In the genomic region with DNA sequence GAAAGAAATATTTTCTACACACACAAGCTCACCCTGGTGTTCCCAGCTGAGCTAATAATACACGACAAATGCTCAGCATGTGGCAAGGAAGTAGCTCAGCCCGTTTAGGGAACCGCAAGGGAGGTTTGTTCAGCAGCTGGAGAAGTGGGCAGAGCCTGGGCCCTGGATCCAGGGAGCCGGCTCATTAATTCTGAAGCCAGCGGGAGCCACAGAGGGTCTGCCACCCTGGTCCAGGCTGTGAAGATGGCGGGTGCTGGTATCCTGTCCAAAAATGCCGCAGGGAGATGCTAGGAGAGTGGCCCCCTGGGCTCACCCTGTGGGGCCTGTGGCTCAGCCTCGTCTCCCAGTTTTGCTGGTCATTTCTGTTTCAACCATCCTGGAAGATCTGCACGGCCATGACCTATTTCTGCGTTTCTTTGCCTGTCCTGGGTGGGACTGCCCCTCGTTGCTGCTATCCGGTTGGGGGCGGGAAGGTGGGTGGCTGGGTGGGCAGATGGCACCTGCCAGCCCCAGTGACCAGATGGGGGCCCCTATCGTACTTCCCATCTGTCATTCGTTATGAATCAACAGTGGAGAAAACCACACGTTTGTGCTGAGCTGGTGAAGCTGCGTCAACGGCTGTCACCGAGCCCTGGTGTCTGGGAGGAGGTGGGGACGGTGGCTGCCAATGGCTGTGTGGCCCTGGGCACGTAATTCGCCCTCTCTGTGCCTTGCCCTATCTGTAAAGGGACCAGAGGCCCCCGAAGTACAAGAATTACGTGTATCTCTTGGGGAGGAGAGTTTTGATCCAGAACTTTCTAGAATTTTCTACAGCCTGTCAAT, we compare ENCODE assay signal across 1 cellular context.
TF ChIP-seq lines count a peak whose summit lies in the region.

No MANE protein-coding gene starts in this region.

TF ChIP-seq in GM23338, 12 proteins besides CTCF, POLR2A, EP300 and RAD21 (continued from another document):
- TF ChIP-seq, protein P1, sequence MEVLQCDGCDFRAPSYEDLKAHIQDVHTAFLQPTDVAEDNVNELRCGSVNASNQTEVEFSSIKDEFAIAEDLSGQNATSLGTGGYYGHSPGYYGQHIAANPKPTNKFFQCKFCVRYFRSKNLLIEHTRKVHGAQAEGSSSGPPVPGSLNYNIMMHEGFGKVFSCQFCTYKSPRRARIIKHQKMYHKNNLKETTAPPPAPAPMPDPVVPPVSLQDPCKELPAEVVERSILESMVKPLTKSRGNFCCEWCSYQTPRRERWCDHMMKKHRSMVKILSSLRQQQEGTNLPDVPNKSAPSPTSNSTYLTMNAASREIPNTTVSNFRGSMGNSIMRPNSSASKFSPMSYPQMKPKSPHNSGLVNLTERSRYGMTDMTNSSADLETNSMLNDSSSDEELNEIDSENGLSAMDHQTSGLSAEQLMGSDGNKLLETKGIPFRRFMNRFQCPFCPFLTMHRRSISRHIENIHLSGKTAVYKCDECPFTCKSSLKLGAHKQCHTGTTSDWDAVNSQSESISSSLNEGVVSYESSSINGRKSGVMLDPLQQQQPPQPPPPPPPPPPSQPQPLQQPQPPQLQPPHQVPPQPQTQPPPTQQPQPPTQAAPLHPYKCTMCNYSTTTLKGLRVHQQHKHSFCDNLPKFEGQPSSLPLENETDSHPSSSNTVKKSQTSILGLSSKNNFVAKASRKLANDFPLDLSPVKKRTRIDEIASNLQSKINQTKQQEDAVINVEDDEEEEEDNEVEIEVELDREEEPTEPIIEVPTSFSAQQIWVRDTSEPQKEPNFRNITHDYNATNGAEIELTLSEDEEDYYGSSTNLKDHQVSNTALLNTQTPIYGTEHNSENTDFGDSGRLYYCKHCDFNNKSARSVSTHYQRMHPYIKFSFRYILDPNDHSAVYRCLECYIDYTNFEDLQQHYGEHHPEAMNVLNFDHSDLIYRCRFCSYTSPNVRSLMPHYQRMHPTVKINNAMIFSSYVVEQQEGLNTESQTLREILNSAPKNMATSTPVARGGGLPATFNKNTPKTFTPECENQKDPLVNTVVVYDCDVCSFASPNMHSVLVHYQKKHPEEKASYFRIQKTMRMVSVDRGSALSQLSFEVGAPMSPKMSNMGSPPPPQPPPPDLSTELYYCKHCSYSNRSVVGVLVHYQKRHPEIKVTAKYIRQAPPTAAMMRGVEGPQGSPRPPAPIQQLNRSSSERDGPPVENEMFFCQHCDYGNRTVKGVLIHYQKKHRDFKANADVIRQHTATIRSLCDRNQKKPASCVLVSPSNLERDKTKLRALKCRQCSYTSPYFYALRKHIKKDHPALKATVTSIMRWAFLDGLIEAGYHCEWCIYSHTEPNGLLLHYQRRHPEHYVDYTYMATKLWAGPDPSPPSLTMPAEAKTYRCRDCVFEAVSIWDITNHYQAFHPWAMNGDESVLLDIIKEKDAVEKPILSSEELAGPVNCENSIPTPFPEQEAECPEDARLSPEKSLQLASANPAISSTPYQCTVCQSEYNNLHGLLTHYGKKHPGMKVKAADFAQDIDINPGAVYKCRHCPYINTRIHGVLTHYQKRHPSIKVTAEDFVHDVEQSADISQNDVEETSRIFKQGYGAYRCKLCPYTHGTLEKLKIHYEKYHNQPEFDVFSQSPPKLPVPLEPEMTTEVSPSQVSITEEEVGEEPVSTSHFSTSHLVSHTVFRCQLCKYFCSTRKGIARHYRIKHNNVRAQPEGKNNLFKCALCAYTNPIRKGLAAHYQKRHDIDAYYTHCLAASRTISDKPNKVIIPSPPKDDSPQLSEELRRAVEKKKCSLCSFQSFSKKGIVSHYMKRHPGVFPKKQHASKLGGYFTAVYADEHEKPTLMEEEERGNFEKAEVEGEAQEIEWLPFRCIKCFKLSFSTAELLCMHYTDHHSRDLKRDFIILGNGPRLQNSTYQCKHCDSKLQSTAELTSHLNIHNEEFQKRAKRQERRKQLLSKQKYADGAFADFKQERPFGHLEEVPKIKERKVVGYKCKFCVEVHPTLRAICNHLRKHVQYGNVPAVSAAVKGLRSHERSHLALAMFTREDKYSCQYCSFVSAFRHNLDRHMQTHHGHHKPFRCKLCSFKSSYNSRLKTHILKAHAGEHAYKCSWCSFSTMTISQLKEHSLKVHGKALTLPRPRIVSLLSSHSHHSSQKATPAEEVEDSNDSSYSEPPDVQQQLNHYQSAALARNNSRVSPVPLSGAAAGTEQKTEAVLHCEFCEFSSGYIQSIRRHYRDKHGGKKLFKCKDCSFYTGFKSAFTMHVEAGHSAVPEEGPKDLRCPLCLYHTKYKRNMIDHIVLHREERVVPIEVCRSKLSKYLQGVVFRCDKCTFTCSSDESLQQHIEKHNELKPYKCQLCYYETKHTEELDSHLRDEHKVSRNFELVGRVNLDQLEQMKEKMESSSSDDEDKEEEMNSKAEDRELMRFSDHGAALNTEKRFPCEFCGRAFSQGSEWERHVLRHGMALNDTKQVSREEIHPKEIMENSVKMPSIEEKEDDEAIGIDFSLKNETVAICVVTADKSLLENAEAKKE (CRISPR knock-in tag; IDR thresholded peaks at IDR 0.05), result no peak
- no peak for TF ChIP-seq ZNF114 (CRISPR knock-in tag; IDR thresholded peaks at IDR 0.05)
- TF ChIP-seq CREB1 (CRISPR knock-in tag; IDR thresholded peaks at IDR 0.05; ENCODE audit: low read depth), result no peak
